8 cellular contexts compared by ENCODE assay signal in the genomic region with DNA sequence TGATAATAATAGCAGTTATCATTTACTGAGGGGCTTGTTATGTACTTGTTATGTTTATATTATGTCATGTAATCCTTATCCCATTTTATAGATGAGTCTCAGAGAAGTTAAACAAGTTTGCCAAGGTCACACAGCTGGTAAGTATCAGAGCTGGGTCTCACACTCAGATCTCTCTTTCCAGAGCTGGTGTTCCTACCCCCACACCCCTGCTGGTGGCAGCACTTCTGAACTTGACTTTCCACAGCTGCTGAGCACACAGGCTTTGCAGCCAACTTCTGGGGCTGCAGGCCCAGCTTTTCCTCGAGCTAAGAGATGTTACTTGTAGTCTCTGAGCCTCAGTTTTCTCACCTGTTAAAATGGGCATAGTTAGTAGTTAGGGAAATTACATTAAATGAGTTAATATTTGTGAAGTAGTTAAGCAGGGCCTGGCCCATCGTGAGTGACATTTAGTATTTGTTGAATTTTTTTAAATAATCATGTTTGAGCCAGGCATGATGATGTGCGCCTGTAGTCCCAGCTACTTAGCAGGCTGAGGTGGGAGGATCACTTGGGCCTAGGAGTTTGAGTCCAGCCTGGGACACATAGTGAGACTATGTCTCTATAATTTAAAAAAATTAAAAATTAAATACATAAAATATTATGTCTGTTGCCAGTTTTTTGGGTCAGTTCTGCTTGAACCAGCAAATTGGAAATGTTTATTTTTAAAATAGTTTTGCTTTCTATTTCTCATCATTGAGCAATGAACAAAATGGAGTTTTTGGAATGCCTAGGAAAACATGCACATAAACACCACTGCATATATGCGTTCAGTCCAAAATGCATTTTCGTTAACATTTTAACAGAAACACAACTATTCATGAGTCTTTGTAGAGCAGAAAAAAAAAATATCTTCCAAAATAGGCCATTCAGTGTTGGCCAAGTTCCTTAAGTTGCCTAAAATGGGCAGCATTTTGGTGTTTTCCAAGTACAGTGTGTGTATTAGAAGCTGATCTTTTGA.
A peak's percentile ranks its signal among the peaks of the same experiment; 100 is the strongest.
DNase-seq lines count a peak whose midpoint lies in the region; ATAC-seq and TF ChIP-seq lines count a peak whose summit lies in the region.

No MANE protein-coding gene starts in this region.

- H3K36me3 Mint-ChIP-seq in activated CD4-positive, alpha-beta T cell treated with anti-CD3 and anti-CD28 coated beads, Interleukin-2, amount 10 ng/mL, durations not matched to agents 24 days and 14 days (ENCODE audit: low read depth): no peaks in the 10 kb centered on the region

- ATAC-seq in right cardiac atrium: peak; percentile 63 to 77

- peaks cover 3% of the 10 kb centered on the region for H3K27me3 Mint-ChIP-seq in activated CD4-positive, alpha-beta T cell treated with anti-CD3 and anti-CD28 coated beads, Interleukin-2, amount 10 ng/mL, durations not matched to agents 24 days and 14 days

- 63% methylated on average over 5 of the region's 5 CpGs for WGBS in right cardiac atrium
- WGBS in urinary bladder: 44% methylated on average over 5 of the region's 5 CpGs

- peaks cover 3% of the 10 kb centered on the region for H3K4me1 ChIP-seq in right cardiac atrium (ENCODE audit: control insufficient read depth, insufficient read depth, low read length)
- H3K4me1 ChIP-seq in urinary bladder (ENCODE audit: insufficient read depth): no peaks in the 10 kb centered on the region

- no peak overlapping the region for H3K27ac ChIP-seq in VCaP
- H3K27ac ChIP-seq in right cardiac atrium (ENCODE audit: low read length): no peak overlapping the region
- peak overlapping the region; percentile 12 for H3K27ac ChIP-seq in urinary bladder (ENCODE audit: low read depth)

- no peaks in the 10 kb centered on the region for H3K9me3 ChIP-seq in right cardiac atrium (ENCODE audit: control insufficient read depth, low read length)

- peak; percentile 12 for DNase-seq in activated CD4-positive, alpha-beta T cell treated with anti-CD3 and anti-CD28 coated beads for 48 hours
- DNase-seq in activated CD4-positive, alpha-beta T cell treated with anti-CD3 and anti-CD28 coated beads, Interleukin-2, amount 10 ng/mL, durations not matched to agents 24 days and 14 days: no peak
- DNase-seq in right cardiac atrium: peak; percentile 69 to 87 (median 84)
- DNase-seq in nucleus accumbens (lab: John Stamatoyannopoulos, UW): no peak
- DNase-seq in KG1 (lab: John Stamatoyannopoulos, UW): no peak
- no peak for DNase-seq in cortex of kidney (lab: John Stamatoyannopoulos, UW)

- H3K27me3 ChIP-seq in right cardiac atrium (ENCODE audit: control insufficient read depth, insufficient read depth): no peaks in the 10 kb centered on the region

- intact Hi-C loops in activated CD4-positive, alpha-beta T cell treated with anti-CD3 and anti-CD28 coated beads, Interleukin-2, amount 10 ng/mL, durations not matched to agents 24 days and 14 days (cut with micrococcal nuclease): no loop called here
- intact Hi-C loops in right cardiac atrium (cut with DNase I): no loop called here

- H3K36me3 ChIP-seq in urinary bladder (ENCODE audit: insufficient read depth): no peaks in the 10 kb centered on the region

- H3K9me3 Mint-ChIP-seq in activated CD4-positive, alpha-beta T cell treated with anti-CD3 and anti-CD28 coated beads, Interleukin-2, amount 10 ng/mL, durations not matched to agents 24 days and 14 days: no peaks in the 10 kb centered on the region

- H3K27ac Mint-ChIP-seq in activated CD4-positive, alpha-beta T cell treated with anti-CD3 and anti-CD28 coated beads, Interleukin-2, amount 10 ng/mL, durations not matched to agents 24 days and 14 days: no peak overlapping the region

- H3K4me3 Mint-ChIP-seq in activated CD4-positive, alpha-beta T cell treated with anti-CD3 and anti-CD28 coated beads, Interleukin-2, amount 10 ng/mL, durations not matched to agents 24 days and 14 days: no peak overlapping the region

- no peaks in the 10 kb centered on the region for H3K4me1 Mint-ChIP-seq in activated CD4-positive, alpha-beta T cell treated with anti-CD3 and anti-CD28 coated beads, Interleukin-2, amount 10 ng/mL, durations not matched to agents 24 days and 14 days

- TF ChIP-seq CTCF in VCaP (conservative IDR thresholded peaks at IDR 0.05): peak; percentile 66

- H3K4me3 ChIP-seq in right cardiac atrium (ENCODE audit: low read length): no peak overlapping the region
- no peak overlapping the region for H3K4me3 ChIP-seq in urinary bladder (ENCODE audit: low read depth, low read length)

Comparison
In these comparisons a context has a peak if more than half of its experiments do, and no peak if none do; other contexts are left out.
1. DNase-seq: peak in activated CD4-positive, alpha-beta T cell treated with anti-CD3 and anti-CD28 coated beads for 48 hours (single experiment) and right cardiac atrium (3 of 3); none in activated CD4-positive, alpha-beta T cell treated with anti-CD3 and anti-CD28 coated beads, Interleukin-2, amount 10 ng/mL, durations not matched to agents 24 days and 14 days (single experiment), nucleus accumbens (0 of 56), KG1 (single experiment) and cortex of kidney (single experiment).